ENCODE assay signal across 11 cellular contexts in genomic region chr15:40746916-40747418, GRCh38. TPM values are rescaled to one million over a fixed set of nuclear protein-coding genes. Genes with fewer than 3 reads are reported as not detected.
DNase-seq lines count a peak whose midpoint lies in the region; ATAC-seq, FAIRE-seq and TF ChIP-seq lines count a peak whose summit lies in the region.
"Had no signal": no experiment of that assay in that cellular context is flagged by ENCODE, and none has a peak within 500 bp of the region (broad histone marks: within the 10 kb centered on the region; RNA-seq: fewer than 3 reads in every experiment).

No MANE protein-coding gene starts in this region.

- DNase-seq in AML-193 (lab: John Stamatoyannopoulos, UW) = peak; percentile 56
- DNase-seq in EL = peak; percentile 65
- DNase-seq in OCI-M1 (lab: John Stamatoyannopoulos, UW) = peak; percentile 90
- DNase-seq in fibroblast of the aortic adventitia (ENCODE audit: low read depth) = peak; percentile 90
- no peak for DNase-seq in psoas muscle
- no peak for DNase-seq in transverse colon
- no peak for DNase-seq in GM12891 (ENCODE audit: insufficient read length, low spot score)
- DNase-seq: activated CD4-positive, alpha-beta T cell treated with anti-CD3 and anti-CD28 coated beads for 4 hours had no signal

- no peak for TF ChIP-seq EP300 in transverse colon (IDR thresholded peaks at IDR 0.05; ENCODE audit: low read depth)

- ATAC-seq in GM18858 (IDR thresholded peaks at IDR 0.05; ENCODE audit: unreplicated experiment) = no peak
- ATAC-seq in psoas muscle = no peak

- H3K36me3 ChIP-seq in psoas muscle (ENCODE audit: insufficient read depth in 1 of 2, low read depth in 1 of 2) = peaks cover 9 to 84% of the 10 kb centered on the region in 2 donors
- H3K36me3 ChIP-seq in transverse colon = peaks cover 0 to 47% (median 16%) of the 10 kb centered on the region in 4 donors

- intact Hi-C loops in psoas muscle (cut with DNase I) = loop anchor here in 1 of 2 donors (5.0 kb wide), 1 partner anchor 50 kb away; the partner anchor contains the start of gene RAD51
- intact Hi-C loops in transverse colon (cut with DNase I; ENCODE audit: low total_unique reads) = no loop called here

- no peak overlapping the region for H3K27ac ChIP-seq in psoas muscle
- no peak overlapping the region for H3K27ac ChIP-seq in transverse colon
- H3K27ac ChIP-seq: esophagus muscularis mucosa, stomach had no signal

- TF ChIP-seq CTCF in fibroblast of the aortic adventitia (IDR thresholded peaks at IDR 0.05; ENCODE audit: insufficient read depth, low read length) (no peak), psoas muscle (IDR thresholded peaks at IDR 0.05) (no peak), transverse colon (IDR thresholded peaks at IDR 0.05) (no peak)

- WGBS in psoas muscle, 3 donors = 53 to 75% (median 56%) methylated on average over 3 of the region's 3 CpGs
- WGBS in transverse colon (ENCODE audit: low coverage in 1 of 2), 2 donors = 80 to 85% methylated on average over 2 to 3 of the region's 3 CpGs

- no peaks in the 10 kb centered on the region for H3K9me3 ChIP-seq in psoas muscle
- H3K9me3 ChIP-seq in transverse colon = no peaks in the 10 kb centered on the region
- H3K9me3 ChIP-seq: esophagus muscularis mucosa, stomach had no signal

- H3K27me3 ChIP-seq in psoas muscle (ENCODE audit: insufficient read depth in 3 of 3, low read length in 2 of 3) (no peaks in the 10 kb centered on the region), transverse colon (no peaks in the 10 kb centered on the region)
- H3K27me3 ChIP-seq: esophagus muscularis mucosa, stomach had no signal

- peaks cover 19% of the 10 kb centered on the region for H3K4me1 ChIP-seq in psoas muscle
- H3K4me1 ChIP-seq in transverse colon = peaks cover 0 to 3% (median 0%) of the 10 kb centered on the region in 4 donors
- H3K4me1 ChIP-seq: esophagus muscularis mucosa had no signal

- TF ChIP-seq POLR2A in transverse colon (IDR thresholded peaks at IDR 0.05) = no peak
- no peak for TF ChIP-seq POLR2A in GM12891 (IDR thresholded peaks at IDR 0.05; ENCODE audit: low read depth, low read length)

- no peak for FAIRE-seq in GM12891 (lab: Jason Lieb, UNC)

- in situ Hi-C loops in transverse colon (cut with MboI; ENCODE audit: low pct_ligation_motif_present in 1 of 4, low pct_unique_long_range_greater_than_20kb in 1 of 4, low sequenced_read_pairs in 3 of 4) = no loop called here

- H3K4me3 ChIP-seq in fibroblast of the aortic adventitia (ENCODE audit: low read depth, low read length) (no peak overlapping the region), psoas muscle (no peak overlapping the region), transverse colon (no peak overlapping the region)
- H3K4me3 ChIP-seq: esophagus muscularis mucosa, stomach had no signal

TF ChIP-seq in GM12891, 5 proteins besides CTCF, POLR2A, EP300 and RAD21:
- TF ChIP-seq PAX5 (IDR thresholded peaks at IDR 0.05; ENCODE audit: insufficient read depth, low read length, severe bottlenecking) (no peak), SPI1 (IDR thresholded peaks at IDR 0.05; ENCODE audit: low read depth, low read length) (no peak), POU2F2 (IDR thresholded peaks at IDR 0.05; ENCODE audit: low read depth, low read length) (no peak), TAF1 (IDR thresholded peaks at IDR 0.05; ENCODE audit: low read depth, low read length) (no peak), POLR2AphosphoS5 (IDR thresholded peaks at IDR 0.05; ENCODE audit: low read depth, low read length) (no peak)

RNA-seq across cellular contexts. Expression of gene RMDN3, which starts 8.1 kb away (rescaled TPM):
- 18.0 and 54.0 TPM in 2 replicates for total RNA-seq in fibroblast of the aortic adventitia (ENCODE audit: low replicate concordance)
- total RNA-seq in psoas muscle = 10 to 100 TPM; 17.1 to 20.1 (median 18.6) TPM
- 10 to 100 TPM; 11.1 to 30.9 (median 20.2) TPM for polyA plus RNA-seq in psoas muscle
- total RNA-seq in transverse colon = 100 to 1,000 TPM in 1 of 4 donors, 10 to 100 TPM in 3; 16.5 to 131 (median 32.7) TPM
- 17.4 TPM for polyA plus RNA-seq in GM12891 (2012; ENCODE audit: low read depth, missing spikeins)

RNA-seq across cellular contexts. Expression of gene GCHFR, which starts 16.9 kb away (rescaled TPM):
- total RNA-seq in fibroblast of the aortic adventitia (ENCODE audit: low replicate concordance) (0.82 and 2.0 TPM in 2 replicates), psoas muscle (1 to 10 TPM; 1.5 to 4.9 (median 2.9) TPM), transverse colon (10 to 100 TPM; 22.5 to 58.5 (median 46.5) TPM)
- polyA plus RNA-seq in psoas muscle = 1 to 10 TPM; 4.3 to 6.7 (median 5.0) TPM
- 43.0 TPM for polyA plus RNA-seq in GM12891 (2012; ENCODE audit: low read depth, missing spikeins)

RNA-seq across cellular contexts. Expression of gene C15orf62, which starts 22.8 kb away (rescaled TPM):
- total RNA-seq in fibroblast of the aortic adventitia (ENCODE audit: low replicate concordance) = 0.18 and 0.57 TPM in 2 replicates
- not detected for total RNA-seq in psoas muscle
- polyA plus RNA-seq in psoas muscle = under 1 TPM; 0.05 to 0.19 (median 0.07) TPM
- total RNA-seq in transverse colon = under 1 TPM in 2 of 4 donors, not detected in 2; 0.14 to 0.32 TPM
- polyA plus RNA-seq in GM12891 (2012; ENCODE audit: low read depth, missing spikeins) = 0.89 TPM

RNA-seq across cellular contexts. Expression of gene RAD51, which starts 52.0 kb away (rescaled TPM):
- 2.9 and 12.1 TPM in 2 replicates for total RNA-seq in fibroblast of the aortic adventitia (ENCODE audit: low replicate concordance)
- 1 to 10 TPM in 1 of 4 donors, under 1 TPM in 3; 0.41 to 1.5 (median 0.56) TPM for total RNA-seq in psoas muscle
- under 1 TPM; 0.29 to 0.93 (median 0.90) TPM for polyA plus RNA-seq in psoas muscle
- total RNA-seq in transverse colon = 10 to 100 TPM in 1 of 4 donors, 1 to 10 TPM in 3; 1.1 to 31.6 (median 1.8) TPM
- 20.5 TPM for polyA plus RNA-seq in GM12891 (2012; ENCODE audit: low read depth, missing spikeins)

RNA-seq across cellular contexts. Expression of gene ZFYVE19, which starts 59.9 kb away (rescaled TPM):
- total RNA-seq in fibroblast of the aortic adventitia (ENCODE audit: low replicate concordance) = 13.0 and 24.9 TPM in 2 replicates
- 10 to 100 TPM in 2 of 4 donors, 1 to 10 TPM in 2; 9.1 to 12.4 (median 10.8) TPM for total RNA-seq in psoas muscle
- 10 to 100 TPM; 16.9 to 31.5 (median 25.4) TPM for polyA plus RNA-seq in psoas muscle
- 10 to 100 TPM; 61.2 to 91.6 (median 69.9) TPM for total RNA-seq in transverse colon
- polyA plus RNA-seq in GM12891 (2012; ENCODE audit: low read depth, missing spikeins) = 20.2 TPM

Comparison
In these comparisons a context has a peak if more than half of its experiments do, and no peak if none do; other contexts are left out.
1. DNase-seq: peak in AML-193 (2 of 2), EL (single experiment), OCI-M1 (single experiment) and fibroblast of the aortic adventitia (single experiment); none in psoas muscle (0 of 2), transverse colon (single experiment) and GM12891 (single experiment).